Comparison of ENCODE assay signal across 28 cellular contexts in genomic region chr6:119040636-119041035, GRCh38.
"Had no signal": no experiment of that assay in that cellular context is flagged by ENCODE, and none has a peak within 500 bp of the region (broad histone marks: within the 10 kb centered on the region; RNA-seq: fewer than 3 reads in every experiment).

No MANE protein-coding gene starts in this region.

- H3K27me3 ChIP-seq: adrenal gland had no signal

- DNase-seq: activated CD4-positive, alpha-beta memory T cell treated with anti-CD3 and anti-CD28 coated beads, Interleukin-2, amount 10 ng/mL, durations not matched to agents 7 days and 5 days; activated CD4-positive, alpha-beta T cell treated with anti-CD3 and anti-CD28 coated beads for 36 hours; activated CD4-positive, alpha-beta T cell treated with anti-CD3 and anti-CD28 coated beads, Interleukin-2, amount 50 U/mL, for 1 hour; activated gamma-delta T cell treated with Interleukin-2 at 50 U/mL for 16 hours; activated naive CD4-positive, alpha-beta T cell treated with anti-CD3 and anti-CD28 coated beads, Interleukin-2, amount 10 ng/mL, durations not matched to agents 7 days and 5 days; activated naive CD8-positive, alpha-beta T cell treated with anti-CD3 and anti-CD28 coated beads, Interleukin-2, amount 10 ng/mL, durations not matched to agents 7 days and 5 days; activated T-cell treated with anti-CD3 and anti-CD28 coated beads for 4 hours; activated T-cell treated with anti-CD3 and anti-CD28 coated beads, Interleukin-2, amount 50 U/mL, for 72 hours; adrenal gland; anterior cingulate cortex; Kasumi-1; KBM-7; NCI-H1048; NCI-H1930; NCI-H2171 treated with DMSO at 0.1 percent for 48 hours; NCI-H226; NCI-H526 treated with DMSO at 0.1 percent for 48 hours; NK-92 treated with Interleukin-12 subunit alpha and Interleukin-12 subunit beta, amount 100 ng/mL, for 24 hours; OCI-M1; RPMI8226; T-cell; T-helper 2 cell; T1000 had no signal

- H3K36me3 Mint-ChIP-seq: activated naive CD4-positive, alpha-beta T cell treated with anti-CD3 and anti-CD28 coated beads, Interleukin-2, amount 10 ng/mL, durations not matched to agents 7 days and 5 days; T-cell had no signal

- H3K27ac Mint-ChIP-seq: activated CD4-positive, alpha-beta memory T cell treated with anti-CD3 and anti-CD28 coated beads, Interleukin-2, amount 10 ng/mL, durations not matched to agents 7 days and 5 days; activated CD4-positive, alpha-beta T cell treated with anti-CD3 and anti-CD28 coated beads for 36 hours; activated naive CD4-positive, alpha-beta T cell treated with anti-CD3 and anti-CD28 coated beads, Interleukin-2, amount 10 ng/mL, durations not matched to agents 7 days and 5 days; activated naive CD8-positive, alpha-beta T cell treated with anti-CD3 and anti-CD28 coated beads, Interleukin-2, amount 10 ng/mL, durations not matched to agents 7 days and 5 days; activated T-cell treated with anti-CD3 and anti-CD28 coated beads, Interleukin-2, amount 50 U/mL, for 72 hours; activated T-helper 2 cell treated with anti-CD3 and anti-CD28 coated beads, Interferon-gamma antibody, Interleukin-2, Interleukin-4, amounts not matched to agents 10 μg/mL and 5 μg/mL and 100 μg/mL, durations not matched to agents 14 hours and 24 hours and 36 hours; T-cell had no signal

- H3K27me3 Mint-ChIP-seq: activated CD4-positive, alpha-beta memory T cell treated with anti-CD3 and anti-CD28 coated beads, Interleukin-2, amount 10 ng/mL, durations not matched to agents 7 days and 5 days; activated CD4-positive, alpha-beta T cell treated with anti-CD3 and anti-CD28 coated beads for 36 hours; activated naive CD4-positive, alpha-beta T cell treated with anti-CD3 and anti-CD28 coated beads, Interleukin-2, amount 10 ng/mL, durations not matched to agents 7 days and 5 days; T-cell had no signal

- ATAC-seq: activated CD4-positive, alpha-beta T cell treated with anti-CD3 and anti-CD28 coated beads for 36 hours; activated T-cell treated with anti-CD3 and anti-CD28 coated beads, Interleukin-2, amount 50 U/mL, for 72 hours; Panc1; Right ventricle myocardium inferior; T-cell had no signal

- H3K4me3 ChIP-seq: adrenal gland, SK-N-MC had no signal

- H3K27ac ChIP-seq: adrenal gland, SK-N-MC, VCaP had no signal

- H3K9me3 Mint-ChIP-seq: activated CD4-positive, alpha-beta memory T cell treated with anti-CD3 and anti-CD28 coated beads, Interleukin-2, amount 10 ng/mL, durations not matched to agents 7 days and 5 days; activated naive CD4-positive, alpha-beta T cell treated with anti-CD3 and anti-CD28 coated beads, Interleukin-2, amount 10 ng/mL, durations not matched to agents 7 days and 5 days; activated naive CD8-positive, alpha-beta T cell treated with anti-CD3 and anti-CD28 coated beads, Interleukin-2, amount 10 ng/mL, durations not matched to agents 7 days and 5 days; activated T-cell treated with anti-CD3 and anti-CD28 coated beads, Interleukin-2, amount 50 U/mL, for 72 hours; activated T-helper 2 cell treated with anti-CD3 and anti-CD28 coated beads, Interferon-gamma antibody, Interleukin-2, Interleukin-4, amounts not matched to agents 10 μg/mL and 5 μg/mL and 100 μg/mL, durations not matched to agents 14 hours and 24 hours and 36 hours; T-cell had no signal

- H3K4me3 Mint-ChIP-seq: activated CD4-positive, alpha-beta memory T cell treated with anti-CD3 and anti-CD28 coated beads, Interleukin-2, amount 10 ng/mL, durations not matched to agents 7 days and 5 days; activated CD4-positive, alpha-beta T cell treated with anti-CD3 and anti-CD28 coated beads for 36 hours; activated naive CD4-positive, alpha-beta T cell treated with anti-CD3 and anti-CD28 coated beads, Interleukin-2, amount 10 ng/mL, durations not matched to agents 7 days and 5 days; activated naive CD8-positive, alpha-beta T cell treated with anti-CD3 and anti-CD28 coated beads, Interleukin-2, amount 10 ng/mL, durations not matched to agents 7 days and 5 days; activated T-cell treated with anti-CD3 and anti-CD28 coated beads, Interleukin-2, amount 50 U/mL, for 72 hours; T-cell had no signal

- H3K4me1 ChIP-seq: adrenal gland had no signal

- H3K36me3 ChIP-seq: adrenal gland had no signal

- H3K9me3 ChIP-seq: adrenal gland had no signal
